ENCODE assay signal across 20 cellular contexts in genomic region chr1:209010831-209011230, GRCh38.
"Had no signal": no experiment of that assay in that cellular context is flagged by ENCODE, and none has a peak within 500 bp of the region (broad histone marks: within the 10 kb centered on the region; RNA-seq: fewer than 3 reads in every experiment).

No MANE protein-coding gene starts in this region.

- H3K36me3 Mint-ChIP-seq: T-cell had no signal

- H3K9me3 ChIP-seq: SK-N-SH had no signal

- H3K27ac ChIP-seq: RWPE1 had no signal

- FAIRE-seq: RCC 7860 had no signal

- DNase-seq: KBM-7, MV-4-11, NCI-H1048, NCI-H1436 treated with DMSO at 0.1 percent for 48 hours, NCI-H187, NCI-H2029, NCI-H2081 treated with DMSO at 0.1 percent for 48 hours, NCI-H2171, NCI-H226, NCI-H446, NCI-H510A, NCI-H524 treated with DMSO at 0.1 percent for 48 hours, NCI-H82, SHP77, SK-N-SH, SW 1271, T-cell had no signal

- H3K4me1 Mint-ChIP-seq: T-cell had no signal

- H3K4me3 Mint-ChIP-seq: T-cell; T-helper 1 cell treated with Interleukin-12 subunit alpha and Interleukin-12 subunit beta and Interleukin-4 antibody, amounts not matched to agents 30 μg/mL and 1 μg/mL, for 36 hours had no signal

- H3K9me3 Mint-ChIP-seq: T-helper 1 cell treated with Interleukin-12 subunit alpha and Interleukin-12 subunit beta and Interleukin-4 antibody, amounts not matched to agents 30 μg/mL and 1 μg/mL, for 36 hours had no signal

- H3K27ac Mint-ChIP-seq: T-cell; T-helper 1 cell treated with Interleukin-12 subunit alpha and Interleukin-12 subunit beta and Interleukin-4 antibody, amounts not matched to agents 30 μg/mL and 1 μg/mL, for 36 hours had no signal

- ATAC-seq: T-cell had no signal
